8 cellular contexts compared by ENCODE assay signal in the genomic region with DNA sequence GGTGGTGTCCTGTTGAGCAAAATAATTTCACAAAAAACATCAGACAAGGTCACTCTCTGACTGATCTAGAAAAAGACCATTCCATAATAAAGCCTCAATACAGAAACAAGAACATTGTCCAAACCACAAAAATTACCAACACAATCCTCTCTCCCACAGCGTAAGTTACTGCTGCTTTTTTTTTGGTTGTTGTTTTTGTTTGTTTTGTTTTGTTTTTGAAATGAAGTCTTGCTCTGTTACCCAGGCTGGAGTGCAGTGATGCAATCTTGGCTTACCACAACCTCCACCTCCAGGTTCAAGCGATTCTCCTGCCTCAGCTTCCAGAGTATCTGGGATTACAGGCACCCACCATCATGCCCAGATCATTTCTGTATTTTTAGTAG. TPM values are rescaled to one million over a fixed set of nuclear protein-coding genes. Genes with fewer than 3 reads are reported as not detected.
DNase-seq lines count a peak whose midpoint lies in the region; ATAC-seq, FAIRE-seq and TF ChIP-seq lines count a peak whose summit lies in the region.

No MANE protein-coding gene starts in this region.

- TF ChIP-seq CTCF in Calu3 (IDR thresholded peaks at IDR 0.05; ENCODE audit: unreplicated experiment) (no peak), endothelial cell (IDR thresholded peaks at IDR 0.05; ENCODE audit: unreplicated experiment) (no peak), progenitor cell of endocrine pancreas (IDR thresholded peaks at IDR 0.05; ENCODE audit: unreplicated experiment) (no peak)

- H3K36me3 Mint-ChIP-seq in Calu3 (ENCODE audit: insufficient read depth, unreplicated experiment) (peaks cover 40% of the 10 kb centered on the region), T-cell (peaks cover 3% of the 10 kb centered on the region), endothelial cell (ENCODE audit: low read depth, unreplicated experiment) (no peaks in the 10 kb centered on the region), progenitor cell of endocrine pancreas (ENCODE audit: insufficient read depth) (peaks cover 1% of the 10 kb centered on the region)

- intact Hi-C loops in Calu3 (cut with micrococcal nuclease; ENCODE audit: unreplicated experiment): loop anchor here (10.0 kb wide), 1 partner anchor 47 kb away; a partner anchor contains a TSS

- no peak for FAIRE-seq in GM12891 (lab: Jason Lieb, UNC)

- H3K4me3 Mint-ChIP-seq in Calu3 (ENCODE audit: low read depth, unreplicated experiment) (peak overlapping the region; percentile 89), T-cell (peak overlapping the region; percentile 87 to 91 (median 90)), endothelial cell (ENCODE audit: unreplicated experiment) (peak overlapping the region; percentile 91), progenitor cell of endocrine pancreas (ENCODE audit: low read depth) (peak overlapping the region; percentile 94)

- POLR2A ChIA-PET in T-cell (lab: Charles Lee): no interaction called here

- no peak for DNase-seq in Calu3
- DNase-seq in T-cell: no peak
- DNase-seq in endothelial cell (ENCODE audit: low spot score): no peak
- DNase-seq in progenitor cell of endocrine pancreas (ENCODE audit: low spot score, unreplicated experiment): no peak
- no peak for DNase-seq in erythroblast (lab: John Stamatoyannopoulos, UW)
- DNase-seq in GM12891 (ENCODE audit: insufficient read length, low spot score): no peak
- DNase-seq in H4 (ENCODE audit: low spot score): no peak

- H3K4me1 Mint-ChIP-seq in Calu3 (ENCODE audit: low read depth, unreplicated experiment) (peaks cover 29% of the 10 kb centered on the region), T-cell (peaks cover 31 to 39% (median 32%) of the 10 kb centered on the region in 3 donors), endothelial cell (ENCODE audit: unreplicated experiment) (peaks cover 22% of the 10 kb centered on the region), progenitor cell of endocrine pancreas (ENCODE audit: low read depth) (peaks cover 27% of the 10 kb centered on the region)

- TF ChIP-seq POLR2A in erythroblast (IDR thresholded peaks at IDR 0.05; ENCODE audit: low read length) (no peak), GM12891 (IDR thresholded peaks at IDR 0.05; ENCODE audit: low read depth, low read length) (no peak)

- CTCF ChIA-PET in Calu3 (lab: Charles Lee): interaction anchor here (1.3 to 1.8 kb wide), 2 partner anchors 46 to 78 kb away, joined by 5 to 7 read pairs; no protein-coding TSS in a partner anchor
- CTCF ChIA-PET in T-cell (lab: Charles Lee): interaction anchor here in 1 of 2 donors (0.7 kb wide), 1 partner anchor 35 kb away, joined by 5 read pairs; no protein-coding TSS in a partner anchor

- ATAC-seq in T-cell (replicated peaks in 1 of 4) (no peak), HG02623 (IDR thresholded peaks at IDR 0.05; ENCODE audit: unreplicated experiment) (no peak)

- BruUV-seq in Calu3 (replicated peaks; lab: Mats Ljungman, UMichigan): no TSS peak

- H3K27ac Mint-ChIP-seq in Calu3 (ENCODE audit: unreplicated experiment): no peak overlapping the region
- H3K27ac Mint-ChIP-seq in T-cell: peak overlapping the region; percentile 43 to 97
- peak overlapping the region; percentile 72 for H3K27ac Mint-ChIP-seq in endothelial cell (ENCODE audit: unreplicated experiment)
- H3K27ac Mint-ChIP-seq in progenitor cell of endocrine pancreas: peak overlapping the region; percentile 99

- no peaks in the 10 kb centered on the region for H3K27me3 Mint-ChIP-seq in Calu3 (ENCODE audit: unreplicated experiment)
- no peaks in the 10 kb centered on the region for H3K27me3 Mint-ChIP-seq in T-cell
- peaks cover 5% of the 10 kb centered on the region for H3K27me3 Mint-ChIP-seq in endothelial cell (ENCODE audit: unreplicated experiment)
- H3K27me3 Mint-ChIP-seq in progenitor cell of endocrine pancreas: no peaks in the 10 kb centered on the region

- H3K9me3 Mint-ChIP-seq in Calu3 (ENCODE audit: low read depth, unreplicated experiment): no peaks in the 10 kb centered on the region
- H3K9me3 Mint-ChIP-seq in T-cell: no peaks in the 10 kb centered on the region
- H3K9me3 Mint-ChIP-seq in endothelial cell (ENCODE audit: unreplicated experiment): no peaks in the 10 kb centered on the region
- peaks cover 2% of the 10 kb centered on the region for H3K9me3 Mint-ChIP-seq in progenitor cell of endocrine pancreas (ENCODE audit: low read depth)

TF ChIP-seq in GM12891, 5 proteins besides CTCF, POLR2A, EP300 and RAD21:
- TF ChIP-seq SPI1 (IDR thresholded peaks at IDR 0.05; ENCODE audit: low read depth, low read length) (no peak), PAX5 (IDR thresholded peaks at IDR 0.05; ENCODE audit: insufficient read depth, low read length, severe bottlenecking) (no peak), TAF1 (IDR thresholded peaks at IDR 0.05; ENCODE audit: low read depth, low read length) (no peak), POLR2AphosphoS5 (IDR thresholded peaks at IDR 0.05; ENCODE audit: low read depth, low read length) (no peak), POU2F2 (IDR thresholded peaks at IDR 0.05; ENCODE audit: low read depth, low read length) (no peak)
TF ChIP-seq in GM12891: peak in this region for 0.

RNA-seq across cellular contexts. Expression of a gene that starts 1.5 kb away (rescaled TPM):
- 52.8 and 55.8 TPM in 2 replicates for total RNA-seq in Calu3 (2022)
- total RNA-seq in T-cell: 10 to 100 TPM; 48.4 to 87.3 (median 79.1) TPM
- total RNA-seq in endothelial cell (ENCODE audit: unreplicated experiment): 25.8 TPM
- 31.4 and 34.7 TPM in 2 replicates for total RNA-seq in progenitor cell of endocrine pancreas
- 12.8 TPM for polyA plus RNA-seq in GM12891 (2012; ENCODE audit: low read depth, missing spikeins)
- total RNA-seq in H4 (2014; rRNA removed; shearing (Covaris generic)): 3.3 and 7.4 TPM in 2 replicates

RNA-seq across cellular contexts. Expression of a gene that starts 27.2 kb away (rescaled TPM):
- 54.1 and 64.1 TPM in 2 replicates for total RNA-seq in Calu3 (2022)
- not detected for total RNA-seq in T-cell
- total RNA-seq in endothelial cell (ENCODE audit: unreplicated experiment): 3.0 TPM
- total RNA-seq in progenitor cell of endocrine pancreas: 3.1 and 3.8 TPM in 2 replicates
- polyA plus RNA-seq in GM12891 (2012; ENCODE audit: low read depth, missing spikeins): 0.28 TPM
- 3.6 and 6.9 TPM in 2 replicates for total RNA-seq in H4 (2014; rRNA removed; shearing (Covaris generic))

RNA-seq across cellular contexts. Expression of a gene that starts 28.2 kb away (rescaled TPM):
- total RNA-seq in Calu3 (2022) (68.9 and 92.1 TPM in 2 replicates), T-cell (under 1 TPM in 3 of 5 donors, not detected in 2; 0.16 to 0.82 (median 0.47) TPM), endothelial cell (ENCODE audit: unreplicated experiment) (34.2 TPM), progenitor cell of endocrine pancreas (13.2 and 16.2 TPM in 2 replicates)
- not detected for polyA plus RNA-seq in GM12891 (2012; ENCODE audit: low read depth, missing spikeins)
- total RNA-seq in H4 (2014; rRNA removed; shearing (Covaris generic)): 6.8 and 10.0 TPM in 2 replicates

RNA-seq across cellular contexts. Expression of a gene that starts 34.4 kb away (rescaled TPM):
- 91.1 and 92.1 TPM in 2 replicates for total RNA-seq in Calu3 (2022)
- 10 to 100 TPM; 66.7 to 93.9 (median 80.4) TPM for total RNA-seq in T-cell
- total RNA-seq in endothelial cell (ENCODE audit: unreplicated experiment): 217 TPM
- total RNA-seq in progenitor cell of endocrine pancreas: 89.4 and 91.9 TPM in 2 replicates
- polyA plus RNA-seq in GM12891 (2012; ENCODE audit: low read depth, missing spikeins): 63.7 TPM
- total RNA-seq in H4 (2014; rRNA removed; shearing (Covaris generic)): 60.8 and 85.4 TPM in 2 replicates

RNA-seq across cellular contexts. Expression of a gene that starts 46.2 kb away (rescaled TPM):
- total RNA-seq in Calu3 (2022) (75.9 and 76.2 TPM in 2 replicates), T-cell (10 to 100 TPM; 26.1 to 58.3 (median 55.9) TPM), endothelial cell (ENCODE audit: unreplicated experiment) (178 TPM), progenitor cell of endocrine pancreas (51.1 and 54.0 TPM in 2 replicates)
- polyA plus RNA-seq in GM12891 (2012; ENCODE audit: low read depth, missing spikeins): 12.2 TPM
- 11.6 and 17.2 TPM in 2 replicates for total RNA-seq in H4 (2014; rRNA removed; shearing (Covaris generic))
